ENCODE assay signal across 8 cellular contexts in genomic region chr3:73624363-73625123, GRCh38. TPM values are rescaled to one million over a fixed set of nuclear protein-coding genes. Genes with fewer than 3 reads are reported as not detected.
DNase-seq lines count a peak whose midpoint lies in the region; ATAC-seq and TF ChIP-seq lines count a peak whose summit lies in the region.

Gene PDZRN3 (minus strand): TSS chr3:73624941.

- ATAC-seq in GM18867 (IDR thresholded peaks at IDR 0.05; ENCODE audit: unreplicated experiment), result no peak

- peak within 1 kb of the TSS; percentile 79 for H3K27ac Mint-ChIP-seq in Caco-2 (ENCODE audit: unreplicated experiment)
- H3K27ac Mint-ChIP-seq in activated naive CD4-positive, alpha-beta T cell treated with anti-CD3 and anti-CD28 coated beads for 36 hours, result no peak within 1 kb of the TSS

- TF ChIP-seq CTCF in Caco-2 (IDR thresholded peaks at IDR 0.05; ENCODE audit: insufficient read depth in 1 of 2, low read depth in 1 of 2, low read length in 1 of 2, severe bottlenecking in 1 of 2, unreplicated experiment in 1 of 2) (no peak), esophagus muscularis mucosa (IDR thresholded peaks at IDR 0.05) (no peak)

- intact Hi-C loops in Caco-2 (cut with micrococcal nuclease; ENCODE audit: unreplicated experiment) (loop anchor here (1.0 to 10.0 kb wide), 4 partner anchors 111 to 223 kb away; no protein-coding TSS in a partner anchor), esophagus muscularis mucosa (cut with DNase I) (loop anchor here (5.0 kb wide), 1 partner anchor 223 kb away; no protein-coding TSS in a partner anchor)
- intact Hi-C loops in activated naive CD4-positive, alpha-beta T cell treated with anti-CD3 and anti-CD28 coated beads for 36 hours (cut with micrococcal nuclease), result no loop called here

- WGBS in esophagus muscularis mucosa, result 0% methylated on average over 12 of the region's 99 CpGs

- POLR2A ChIA-PET in Caco-2 (lab: Charles Lee), result interaction anchor here (1.3 kb wide), 1 partner anchor 10 kb away, joined by 3 read pairs; no protein-coding TSS in a partner anchor

- H3K36me3 Mint-ChIP-seq in Caco-2 (ENCODE audit: insufficient read depth, unreplicated experiment), result no peaks in the 10 kb centered on the region
- no peaks in the 10 kb centered on the region for H3K36me3 Mint-ChIP-seq in activated naive CD4-positive, alpha-beta T cell treated with anti-CD3 and anti-CD28 coated beads for 36 hours (ENCODE audit: low read depth)

- H3K9me3 ChIP-seq in Caco-2, result no peaks in the 10 kb centered on the region
- H3K9me3 ChIP-seq in esophagus muscularis mucosa, result no peaks in the 10 kb centered on the region

- H3K9me3 Mint-ChIP-seq in Caco-2 (ENCODE audit: unreplicated experiment), result no peaks in the 10 kb centered on the region
- no peaks in the 10 kb centered on the region for H3K9me3 Mint-ChIP-seq in activated naive CD4-positive, alpha-beta T cell treated with anti-CD3 and anti-CD28 coated beads for 36 hours

- no peaks in the 10 kb centered on the region for H3K27me3 ChIP-seq in Caco-2 (replicated peaks; ENCODE audit: control insufficient read depth, insufficient read depth, low read length)
- no peaks in the 10 kb centered on the region for H3K27me3 ChIP-seq in esophagus muscularis mucosa

- H3K4me1 Mint-ChIP-seq in Caco-2 (ENCODE audit: low read depth, unreplicated experiment), result peaks cover 18% of the 10 kb centered on the region
- H3K4me1 Mint-ChIP-seq in activated naive CD4-positive, alpha-beta T cell treated with anti-CD3 and anti-CD28 coated beads for 36 hours (ENCODE audit: low read depth), result no peaks in the 10 kb centered on the region

- H3K27me3 Mint-ChIP-seq in Caco-2 (ENCODE audit: insufficient read depth, unreplicated experiment), result no peaks in the 10 kb centered on the region
- peaks cover 19% of the 10 kb centered on the region for H3K27me3 Mint-ChIP-seq in activated naive CD4-positive, alpha-beta T cell treated with anti-CD3 and anti-CD28 coated beads for 36 hours (ENCODE audit: low read depth)

- H3K4me1 ChIP-seq in Caco-2 (peaks cover 26% of the 10 kb centered on the region), esophagus muscularis mucosa (peaks cover 16 to 48% (median 45%) of the 10 kb centered on the region in 4 donors)

- TF ChIP-seq POLR2A in esophagus muscularis mucosa (IDR thresholded peaks at IDR 0.05; ENCODE audit: low read depth), result no peak

- peak within 1 kb of the TSS; percentile 86 for H3K4me3 Mint-ChIP-seq in Caco-2 (ENCODE audit: unreplicated experiment)
- H3K4me3 Mint-ChIP-seq in activated naive CD4-positive, alpha-beta T cell treated with anti-CD3 and anti-CD28 coated beads for 36 hours, result no peak within 1 kb of the TSS

- H3K27ac ChIP-seq in esophagus muscularis mucosa (replicated peaks in 1 of 4), result peak within 1 kb of the TSS; percentile 88 to 97 (median 92)

- peak within 1 kb of the TSS; percentile 68 for H3K4me3 ChIP-seq in Caco-2 (ENCODE audit: low read depth, low read length)
- H3K4me3 ChIP-seq in esophagus muscularis mucosa, result peak within 1 kb of the TSS; percentile 76 to 96 (median 88)

- CTCF ChIA-PET in Caco-2 (lab: Charles Lee), result interaction anchor here (0.6 to 1.7 kb wide), 4 partner anchors 10 to 116 kb away, joined by 3 to 8 read pairs (median 4); no protein-coding TSS in a partner anchor
- CTCF ChIA-PET in activated naive CD4-positive, alpha-beta T cell treated with anti-CD3 and anti-CD28 coated beads for 36 hours (lab: Charles Lee), result no interaction called here

- no TSS peak for BruUV-seq in Caco-2 (replicated peaks; lab: Mats Ljungman, UMichigan)

- no peaks in the 10 kb centered on the region; the same call in none of the 2 replicates for H3K36me3 ChIP-seq in Caco-2 (ENCODE audit: control insufficient read depth, insufficient read depth, low read length)
- no peaks in the 10 kb centered on the region for H3K36me3 ChIP-seq in esophagus muscularis mucosa

- no peak for TF ChIP-seq EP300 in esophagus muscularis mucosa (IDR thresholded peaks at IDR 0.05)

- DNase-seq in Caco-2 (peak; percentile 67 to 69), NCI-H82 treated with DMSO at 0.1 percent for 48 hours (lab: John Stamatoyannopoulos, UW; ENCODE audit: unreplicated experiment) (peak; percentile 24), esophagus muscularis mucosa (ENCODE audit: extremely low spot score) (no peak), mucosa of gallbladder (ENCODE audit: low spot score) (peak; percentile 50), NCI-H2107 (lab: John Stamatoyannopoulos, UW) (no peak)
- DNase-seq in central memory CD4-positive, alpha-beta T cell, result no peak
- DNase-seq in activated naive CD4-positive, alpha-beta T cell treated with anti-CD3 and anti-CD28 coated beads for 36 hours, result no peak

RNA-seq across cellular contexts. Expression of gene PDZRN3, which starts in this region (rescaled TPM):
- total RNA-seq in Caco-2 (2022), result 12.5 and 13.6 TPM in 2 replicates
- 100 to 1,000 TPM; 149 to 314 (median 220) TPM for total RNA-seq in esophagus muscularis mucosa
- 56.4 TPM for total RNA-seq in mucosa of gallbladder
- not detected for total RNA-seq in activated naive CD4-positive, alpha-beta T cell treated with anti-CD3 and anti-CD28 coated beads for 36 hours

Comparison
In these comparisons a context has a peak if more than half of its experiments do, and no peak if none do; other contexts are left out.
1. RNA of gene PDZRN3 (total RNA-seq): 149 to 314 TPM in esophagus muscularis mucosa, 56.4 TPM in mucosa of gallbladder (single experiment) and 12.5 to 13.6 TPM in Caco-2; not detected in activated naive CD4-positive, alpha-beta T cell treated with anti-CD3 and anti-CD28 coated beads for 36 hours; every median in the first group is over 10 times any median in the second.
2. DNase-seq: peak in Caco-2 (2 of 2), NCI-H82 treated with DMSO at 0.1 percent for 48 hours (single experiment) and mucosa of gallbladder (single experiment); none in esophagus muscularis mucosa (single experiment), central memory CD4-positive, alpha-beta T cell (single experiment), NCI-H2107 (single experiment) and activated naive CD4-positive, alpha-beta T cell treated with anti-CD3 and anti-CD28 coated beads for 36 hours (single experiment).